ENCODE assay signal across 8 cellular contexts in genomic region chr19:32971715-32972540, GRCh38. TPM values are rescaled to one million over a fixed set of nuclear protein-coding genes. Genes with fewer than 3 reads are reported as not detected.
DNase-seq lines count a peak whose midpoint lies in the region; ATAC-seq and TF ChIP-seq lines count a peak whose summit lies in the region.

TSS of gene CEP89 (minus strand) at chr19:32971958. CDS start at chr19:32971874, 84 bp downstream.
TSS of gene FAAP24 (plus strand) at chr19:32972242. CDS start at chr19:32973197, 955 bp downstream.

- peak; percentile 36 to 44 for TF ChIP-seq RAD21 in liver (IDR thresholded peaks at IDR 0.05)

- H3K27ac ChIP-seq in dorsolateral prefrontal cortex, result peak within 1 kb of the TSS in 22 of 59 donors; percentile 19 to 75 (median 52)
- H3K27ac ChIP-seq in liver (ENCODE audit: low read depth in 1 of 2, low read length in 2 of 2), result peak within 1 kb of the TSS; percentile 53 to 56

- intact Hi-C loops in CD14-positive monocyte (cut with micrococcal nuclease), result loop anchor here (5.0 to 10.0 kb wide), 4 partner anchors 105 to 1453 kb away; partner anchors contain the start of genes GPATCH1 (in 1 of the 2) and UBA2 (in 1 of the 2)
- intact Hi-C loops in dorsolateral prefrontal cortex (cut with DNase I), result loop anchor here (2.0 to 10.0 kb wide), 4 partner anchors 109 to 403 kb away; partner anchors contain the start of genes GPATCH1 (in 2 of the 2), CEBPG (in 1 of the 2) and PDCD5 (in 1 of the 2)

- H3K9me3 Mint-ChIP-seq in CD14-positive monocyte, result no peaks in the 10 kb centered on the region

- no peaks in the 10 kb centered on the region for H3K27me3 ChIP-seq in dorsolateral prefrontal cortex
- no peaks in the 10 kb centered on the region for H3K27me3 ChIP-seq in liver (ENCODE audit: control insufficient read depth in 4 of 4, insufficient read depth in 4 of 4, low read length in 3 of 4)

- peaks cover 3 to 10% (median 9%) of the 10 kb centered on the region in 4 donors for H3K4me1 ChIP-seq in liver (ENCODE audit: control insufficient read depth in 4 of 4, insufficient read depth in 4 of 4, low read length in 3 of 4)

- peaks cover 0 to 3% (median 0%) of the 10 kb centered on the region in 4 donors for H3K36me3 ChIP-seq in liver (ENCODE audit: control insufficient read depth in 4 of 4, insufficient read depth in 3 of 4, low read depth in 1 of 4, low read length in 3 of 4)

- H3K4me3 ChIP-seq in dorsolateral prefrontal cortex (peak within 1 kb of the TSS; percentile 60 to 91 (median 80)), liver (ENCODE audit: low read depth in 1 of 3, low read length in 3 of 3) (peak within 1 kb of the TSS; percentile 55 to 89 (median 89))

- H3K4me1 Mint-ChIP-seq in CD14-positive monocyte, result peaks cover 13% of the 10 kb centered on the region

- DNase-seq in CD14-positive monocyte (ENCODE audit: low spot score), result peak; percentile 99
- peak; percentile 100 for DNase-seq in NCI-H748 (lab: John Stamatoyannopoulos, UW; ENCODE audit: unreplicated experiment)
- peak; percentile 96 to 99 for DNase-seq in activated CD4-positive, alpha-beta T cell treated with anti-CD3 and anti-CD28 coated beads, Interleukin-2, amount 50 U/mL, for 24 hours (ENCODE audit: low read depth in 1 of 2, low spot score in 1 of 2)
- peak; percentile 95 to 99 (median 98) for DNase-seq in dorsolateral prefrontal cortex
- peak; percentile 94 for DNase-seq in stimulated activated CD4-positive, alpha-beta T cell treated with anti-CD3 and anti-CD28 coated beads, Interleukin-4, amount 100 ng/mL, for 1 hour

- H3K9ac ChIP-seq in liver (ENCODE audit: low read depth in 1 of 2, low read length in 2 of 2), result peak within 1 kb of the TSS; percentile 33 to 74

- ATAC-seq in GM19395 (IDR thresholded peaks at IDR 0.05; ENCODE audit: unreplicated experiment) (peak; percentile 99), HG03558 (IDR thresholded peaks at IDR 0.05; ENCODE audit: extremely low read depth, unreplicated experiment) (peak; percentile 97)

- no peaks in the 10 kb centered on the region for H3K9me3 ChIP-seq in liver (ENCODE audit: control insufficient read depth in 4 of 4, low read length in 3 of 4)

- H3K27ac Mint-ChIP-seq in CD14-positive monocyte, result peak within 1 kb of the TSS; percentile 85 to 99 (median 97)

- TF ChIP-seq CTCF in CD14-positive monocyte (IDR thresholded peaks at IDR 0.05) (no peak), dorsolateral prefrontal cortex (IDR thresholded peaks at IDR 0.05 in 54 of 56, conservative IDR thresholded peaks at IDR 0.05 in 2 of 56; ENCODE audit: low read depth in 1 of 56, partially characterized antibody in 56 of 56) (peak in 34 of 56 donors; percentile 9 to 58 (median 34)), liver (IDR thresholded peaks at IDR 0.05; ENCODE audit: low read depth, low read length, missing input control) (no peak)

- peak within 1 kb of the TSS; percentile 97 to 98 for H3K4me3 Mint-ChIP-seq in CD14-positive monocyte

- peaks cover 3 to 27% of the 10 kb centered on the region in 2 donors for H3K36me3 Mint-ChIP-seq in CD14-positive monocyte

- WGBS in liver, result under 1% methylated on average over 57 of the region's 57 CpGs

- no peaks in the 10 kb centered on the region for H3K27me3 Mint-ChIP-seq in CD14-positive monocyte (ENCODE audit: low read depth in 3 of 3)

TF ChIP-seq in liver, 16 proteins besides CTCF, POLR2A, EP300 and RAD21:
- TF ChIP-seq, protein P1, sequence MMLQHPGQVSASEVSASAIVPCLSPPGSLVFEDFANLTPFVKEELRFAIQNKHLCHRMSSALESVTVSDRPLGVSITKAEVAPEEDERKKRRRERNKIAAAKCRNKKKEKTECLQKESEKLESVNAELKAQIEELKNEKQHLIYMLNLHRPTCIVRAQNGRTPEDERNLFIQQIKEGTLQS (IDR thresholded peaks at IDR 0.05), result peak; percentile 23
- peak; percentile 78 to 86 for TF ChIP-seq RXRA (IDR thresholded peaks at IDR 0.05)
- peak; percentile 11 for TF ChIP-seq MAX (IDR thresholded peaks at IDR 0.05)
- no peak for TF ChIP-seq TAF1 (conservative IDR thresholded peaks at IDR 0.05)
- TF ChIP-seq, protein P2, sequence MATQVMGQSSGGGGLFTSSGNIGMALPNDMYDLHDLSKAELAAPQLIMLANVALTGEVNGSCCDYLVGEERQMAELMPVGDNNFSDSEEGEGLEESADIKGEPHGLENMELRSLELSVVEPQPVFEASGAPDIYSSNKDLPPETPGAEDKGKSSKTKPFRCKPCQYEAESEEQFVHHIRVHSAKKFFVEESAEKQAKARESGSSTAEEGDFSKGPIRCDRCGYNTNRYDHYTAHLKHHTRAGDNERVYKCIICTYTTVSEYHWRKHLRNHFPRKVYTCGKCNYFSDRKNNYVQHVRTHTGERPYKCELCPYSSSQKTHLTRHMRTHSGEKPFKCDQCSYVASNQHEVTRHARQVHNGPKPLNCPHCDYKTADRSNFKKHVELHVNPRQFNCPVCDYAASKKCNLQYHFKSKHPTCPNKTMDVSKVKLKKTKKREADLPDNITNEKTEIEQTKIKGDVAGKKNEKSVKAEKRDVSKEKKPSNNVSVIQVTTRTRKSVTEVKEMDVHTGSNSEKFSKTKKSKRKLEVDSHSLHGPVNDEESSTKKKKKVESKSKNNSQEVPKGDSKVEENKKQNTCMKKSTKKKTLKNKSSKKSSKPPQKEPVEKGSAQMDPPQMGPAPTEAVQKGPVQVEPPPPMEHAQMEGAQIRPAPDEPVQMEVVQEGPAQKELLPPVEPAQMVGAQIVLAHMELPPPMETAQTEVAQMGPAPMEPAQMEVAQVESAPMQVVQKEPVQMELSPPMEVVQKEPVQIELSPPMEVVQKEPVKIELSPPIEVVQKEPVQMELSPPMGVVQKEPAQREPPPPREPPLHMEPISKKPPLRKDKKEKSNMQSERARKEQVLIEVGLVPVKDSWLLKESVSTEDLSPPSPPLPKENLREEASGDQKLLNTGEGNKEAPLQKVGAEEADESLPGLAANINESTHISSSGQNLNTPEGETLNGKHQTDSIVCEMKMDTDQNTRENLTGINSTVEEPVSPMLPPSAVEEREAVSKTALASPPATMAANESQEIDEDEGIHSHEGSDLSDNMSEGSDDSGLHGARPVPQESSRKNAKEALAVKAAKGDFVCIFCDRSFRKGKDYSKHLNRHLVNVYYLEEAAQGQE (IDR thresholded peaks at IDR 0.05), result no peak
- TF ChIP-seq YY1 (IDR thresholded peaks at IDR 0.05), result peak; percentile 81
- TF ChIP-seq HNF4A (conservative IDR thresholded peaks at IDR 0.05), result peak; percentile 27 to 47
- peak; percentile 88 for TF ChIP-seq NR2F2 (IDR thresholded peaks at IDR 0.05)
- peak; percentile 100 for TF ChIP-seq SP1 (IDR thresholded peaks at IDR 0.05)
- no peak for TF ChIP-seq ZBTB33 (IDR thresholded peaks at IDR 0.05)
- TF ChIP-seq EGR1 (IDR thresholded peaks at IDR 0.05; ENCODE audit: low read depth in 2 of 2), result no peak
- no peak for TF ChIP-seq FOXA2 (IDR thresholded peaks at IDR 0.05)
- no peak for TF ChIP-seq JUND (IDR thresholded peaks at IDR 0.05)
- TF ChIP-seq HNF4G (IDR thresholded peaks at IDR 0.05), result no peak
- peak; percentile 56 to 88 for TF ChIP-seq GABPA (IDR thresholded peaks at IDR 0.05 in 1 of 2, conservative IDR thresholded peaks at IDR 0.05 in 1 of 2)
- no peak for TF ChIP-seq FOXA1 (IDR thresholded peaks at IDR 0.05)

RNA-seq across cellular contexts. Expression of gene CEP89, which starts in this region (rescaled TPM):
- polyA plus RNA-seq in CD14-positive monocyte, result 1 to 10 TPM; 4.6 to 6.5 TPM
- 10 to 100 TPM; 12.5 to 32.5 (median 20.0) TPM for total RNA-seq in dorsolateral prefrontal cortex
- total RNA-seq in liver, result 1 to 10 TPM; 2.4 to 2.9 TPM
- 1 to 10 TPM; 2.0 to 2.4 TPM for polyA plus RNA-seq in liver

RNA-seq across cellular contexts. Expression of gene FAAP24, which starts in this region (rescaled TPM):
- 1 to 10 TPM; 2.3 to 4.2 TPM for polyA plus RNA-seq in CD14-positive monocyte
- total RNA-seq in dorsolateral prefrontal cortex, result 1 to 10 TPM in 62 of 120 experiments, under 1 TPM in 47, not detected in 11; 0.20 to 3.6 (median 1.1) TPM
- total RNA-seq in liver, result 1 to 10 TPM in 1 of 2 donors, under 1 TPM in 1; 0.25 to 1.1 TPM
- polyA plus RNA-seq in liver, result under 1 TPM; 0.19 to 0.29 TPM

Comparison
In these comparisons a context has a peak if more than half of its experiments do, and no peak if none do; other contexts are left out.
1. CTCF ChIP-seq: peak in dorsolateral prefrontal cortex (34 of 56); none in CD14-positive monocyte (single experiment) and liver (single experiment).
2. Peak in every context shown above with its lines, with median percentiles within 50 percentile points of each other: DNase-seq.